ENCODE assay signal across 8 cellular contexts in the genomic region with DNA sequence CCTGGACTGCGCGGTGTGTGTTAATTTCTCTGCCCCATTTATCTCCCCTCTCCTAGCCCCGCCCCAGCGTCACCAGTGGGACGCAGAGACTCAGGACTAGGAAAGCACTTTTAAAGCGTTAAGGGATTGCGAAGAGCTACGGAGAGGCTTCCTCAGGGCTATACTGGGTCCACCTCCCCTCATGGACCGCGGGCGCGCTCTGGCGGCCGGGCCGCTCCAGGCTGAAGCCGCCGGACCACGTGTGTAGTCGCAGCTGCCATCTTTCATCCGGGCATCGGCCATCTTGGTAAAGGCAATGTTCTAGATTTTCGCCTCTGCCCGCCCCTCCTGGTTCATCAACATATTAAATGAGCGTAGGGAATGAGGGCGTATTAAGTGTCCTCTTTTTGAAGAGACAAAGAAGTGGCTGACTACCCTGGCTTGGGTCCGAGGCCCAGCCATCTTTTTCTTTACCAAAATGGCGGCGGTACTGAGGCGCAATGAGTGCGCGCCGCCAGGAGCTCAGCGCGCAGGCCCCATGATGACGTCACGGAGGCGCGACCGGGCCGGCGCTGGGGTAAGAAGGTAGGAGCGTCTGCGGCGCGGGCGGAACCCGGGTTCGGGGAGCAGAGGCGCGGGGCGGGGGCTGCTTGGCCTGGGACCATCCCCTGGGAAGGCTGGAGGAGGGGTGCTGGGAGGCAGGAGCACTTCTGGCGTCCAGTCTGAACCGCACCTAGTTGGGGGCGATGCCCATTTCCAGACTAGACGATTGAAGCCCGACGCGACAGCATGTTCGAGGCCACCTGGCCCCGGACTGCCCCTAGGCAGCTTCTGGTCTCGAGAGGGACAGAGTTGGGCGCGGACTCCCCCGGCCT. TPM values are rescaled to one million over a fixed set of nuclear protein-coding genes. Genes with fewer than 3 reads are reported as not detected.
A peak's percentile ranks its signal among the peaks of the same experiment; 100 is the strongest.
DNase-seq lines count a peak whose midpoint lies in the region; ATAC-seq and TF ChIP-seq lines count a peak whose summit lies in the region.

A gene with protein sequence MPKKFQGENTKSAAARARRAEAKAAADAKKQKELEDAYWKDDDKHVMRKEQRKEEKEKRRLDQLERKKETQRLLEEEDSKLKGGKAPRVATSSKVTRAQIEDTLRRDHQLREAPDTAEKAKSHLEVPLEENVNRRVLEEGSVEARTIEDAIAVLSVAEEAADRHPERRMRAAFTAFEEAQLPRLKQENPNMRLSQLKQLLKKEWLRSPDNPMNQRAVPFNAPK (plus strand): TSS at position 531 of the 854 bp plus-strand sequence. CDS start 3,406 bp downstream, outside the sequence.

- H3K9me3 ChIP-seq in ectodermal cell (ENCODE audit: control insufficient read depth, low read length) = no peaks in the 10 kb centered on the region

- peak; percentile 85 for TF ChIP-seq CTCF in activated CD8-positive, alpha-beta T cell treated with anti-CD3 and anti-CD28 coated beads for 36 hours (IDR thresholded peaks at IDR 0.05)

- peak within 1 kb of the TSS; percentile 88 for H3K27ac ChIP-seq in ectodermal cell (ENCODE audit: insufficient read depth, low read depth, low read length, poor library complexity, severe bottlenecking)

- H3K4me3 Mint-ChIP-seq in activated CD8-positive, alpha-beta T cell treated with anti-CD3 and anti-CD28 coated beads for 36 hours = peak within 1 kb of the TSS; percentile 88

- H3K4me3 ChIP-seq in ectodermal cell (ENCODE audit: insufficient read depth, low read depth, low read length) = peak within 1 kb of the TSS; percentile 82

- H3K4me1 Mint-ChIP-seq in activated CD8-positive, alpha-beta T cell treated with anti-CD3 and anti-CD28 coated beads for 36 hours (ENCODE audit: low read depth) = peaks cover 24% of the 10 kb centered on the region

- intact Hi-C loops in activated CD8-positive, alpha-beta T cell treated with anti-CD3 and anti-CD28 coated beads for 36 hours (cut with micrococcal nuclease) = loop anchor here (2.0 to 5.0 kb wide), 2 partner anchors 60 to 74 kb away; a partner anchor contains a TSS

- WGBS in ectodermal cell, 2 experiments = 1% methylated on average over 64 of the region's 64 CpGs

- H3K27me3 Mint-ChIP-seq in activated CD8-positive, alpha-beta T cell treated with anti-CD3 and anti-CD28 coated beads for 36 hours = no peaks in the 10 kb centered on the region

- POLR2A ChIA-PET in activated CD8-positive, alpha-beta T cell treated with anti-CD3 and anti-CD28 coated beads for 36 hours (lab: Charles Lee) = interaction anchor here (0.8 to 7.2 kb wide), 23 partner anchors 13 to 526 kb away, joined by 3 to 123 read pairs (median 3); a partner anchor contains a TSS

- ATAC-seq in GM19438 (IDR thresholded peaks at IDR 0.05; ENCODE audit: low read depth, unreplicated experiment) (peak; percentile 74), HG03571 (IDR thresholded peaks at IDR 0.05; ENCODE audit: unreplicated experiment) (peak; percentile 60)
- ATAC-seq in activated CD8-positive, alpha-beta T cell treated with anti-CD3 and anti-CD28 coated beads for 36 hours = peak; percentile 96

- peak; percentile 80 for DNase-seq in CMK (ENCODE audit: low read depth)
- DNase-seq in NCI-H82 treated with DMSO at 0.1 percent for 48 hours (lab: John Stamatoyannopoulos, UW; ENCODE audit: unreplicated experiment) = peak; percentile 97
- peak; percentile 95 for DNase-seq in activated CD8-positive, alpha-beta T cell treated with anti-CD3 and anti-CD28 coated beads for 36 hours
- DNase-seq in lung microvascular endothelial cell (ENCODE audit: low read depth in 2 of 2) = peak; percentile 92 to 95
- peak; percentile 85 to 87 (median 85) for DNase-seq in stimulated activated CD4-positive, alpha-beta T cell treated with anti-CD3 and anti-CD28 coated beads, TNF-alpha, amount 100 ng/mL, for 4 hours (ENCODE audit: low read depth in 3 of 3)

- no peaks in the 10 kb centered on the region for H3K36me3 ChIP-seq in ectodermal cell (ENCODE audit: control insufficient read depth, insufficient read depth, low read length)

- H3K4me1 ChIP-seq in ectodermal cell (ENCODE audit: control insufficient read depth, insufficient read depth, low read length) = peaks cover 5% of the 10 kb centered on the region

- no peaks in the 10 kb centered on the region for H3K9me3 Mint-ChIP-seq in activated CD8-positive, alpha-beta T cell treated with anti-CD3 and anti-CD28 coated beads for 36 hours

- CTCF ChIA-PET in activated CD8-positive, alpha-beta T cell treated with anti-CD3 and anti-CD28 coated beads for 36 hours (lab: Charles Lee) = interaction anchor here (0.6 to 6.7 kb wide), 31 partner anchors 13 to 624 kb away, joined by 3 to 194 read pairs (median 4); a partner anchor contains a TSS

- peaks cover 9% of the 10 kb centered on the region for H3K36me3 Mint-ChIP-seq in activated CD8-positive, alpha-beta T cell treated with anti-CD3 and anti-CD28 coated beads for 36 hours (ENCODE audit: low read depth)

- peak within 1 kb of the TSS; percentile 97 for H3K27ac Mint-ChIP-seq in activated CD8-positive, alpha-beta T cell treated with anti-CD3 and anti-CD28 coated beads for 36 hours

- no peaks in the 10 kb centered on the region for H3K27me3 ChIP-seq in ectodermal cell (ENCODE audit: control insufficient read depth, insufficient read depth, low read length, poor library complexity, severe bottlenecking)

RNA-seq across cellular contexts. Expression of the gene that starts here (rescaled TPM):
- total RNA-seq in activated CD8-positive, alpha-beta T cell treated with anti-CD3 and anti-CD28 coated beads for 36 hours = 100 to 1,000 TPM; 120 to 129 TPM
- polyA plus RNA-seq in ectodermal cell (2013, experiment 1 of 4) = 118 TPM
- polyA plus RNA-seq in ectodermal cell (2013, experiment 2 of 4) = 96.2 TPM
- 103 TPM for polyA plus RNA-seq in ectodermal cell (2013, experiment 3 of 4)
- polyA plus RNA-seq in ectodermal cell (2013, experiment 4 of 4) = 98.6 TPM
- 29.0 and 33.1 TPM in 2 replicates for total RNA-seq in lung microvascular endothelial cell

Comparison
In these comparisons a context has a peak if more than half of its experiments do, and no peak if none do; other contexts are left out.
1. Peak in every context shown above with its lines: DNase-seq, ATAC-seq, H3K4me3 ChIP-seq and H3K27ac ChIP-seq.